1 cellular context compared by ENCODE assay signal in genomic region chr2:171687287-171688128, GRCh38.
TF ChIP-seq lines count a peak whose summit lies in the region.

TSS of gene DYNC1I2 (plus strand) at chr2:171687469. CDS start at chr2:171690156, 2,687 bp downstream.

TF ChIP-seq in K562, 482 proteins besides CTCF, POLR2A, EP300 and RAD21 (continued from another document and continues in another):
- TF ChIP-seq, protein P1, sequence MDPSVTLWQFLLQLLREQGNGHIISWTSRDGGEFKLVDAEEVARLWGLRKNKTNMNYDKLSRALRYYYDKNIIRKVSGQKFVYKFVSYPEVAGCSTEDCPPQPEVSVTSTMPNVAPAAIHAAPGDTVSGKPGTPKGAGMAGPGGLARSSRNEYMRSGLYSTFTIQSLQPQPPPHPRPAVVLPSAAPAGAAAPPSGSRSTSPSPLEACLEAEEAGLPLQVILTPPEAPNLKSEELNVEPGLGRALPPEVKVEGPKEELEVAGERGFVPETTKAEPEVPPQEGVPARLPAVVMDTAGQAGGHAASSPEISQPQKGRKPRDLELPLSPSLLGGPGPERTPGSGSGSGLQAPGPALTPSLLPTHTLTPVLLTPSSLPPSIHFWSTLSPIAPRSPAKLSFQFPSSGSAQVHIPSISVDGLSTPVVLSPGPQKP (CRISPR knock-in tag; IDR thresholded peaks at IDR 0.05): no peak
- TF ChIP-seq ARID3B (CRISPR knock-in tag; IDR thresholded peaks at IDR 0.05; ENCODE audit: borderline replicate concordance): no peak
- peak; percentile 11; the same call in 1 of the 2 replicates for TF ChIP-seq ZNF239 (CRISPR knock-in tag; IDR thresholded peaks at IDR 0.05)
- TF ChIP-seq ZBTB11 (CRISPR knock-in tag; IDR thresholded peaks at IDR 0.05): peak in 1 of 3 experiments; percentile 84; a peak in 2 of 6 replicates
- no peak for TF ChIP-seq SMAD3 (CRISPR knock-in tag; conservative IDR thresholded peaks at IDR 0.05)
- no peak for TF ChIP-seq MEIS2 (IDR thresholded peaks at IDR 0.05; ENCODE audit: partially characterized antibody)
- TF ChIP-seq POLR2G (IDR thresholded peaks at IDR 0.05; ENCODE audit: low read depth, low read length): peak; percentile 90
- TF ChIP-seq NCOA4 (IDR thresholded peaks at IDR 0.05; ENCODE audit: partially characterized antibody): no peak
- no peak for TF ChIP-seq PPARD (CRISPR knock-in tag; IDR thresholded peaks at IDR 0.05)
- no peak for TF ChIP-seq ZKSCAN3 (CRISPR knock-in tag; IDR thresholded peaks at IDR 0.05)
- TF ChIP-seq ZNF79 (CRISPR knock-in tag; IDR thresholded peaks at IDR 0.05; ENCODE audit: low read depth): no peak
- no peak for TF ChIP-seq SMARCB1 (IDR thresholded peaks at IDR 0.05; ENCODE audit: insufficient read length, low read depth)
- TF ChIP-seq MIER1 (IDR thresholded peaks at IDR 0.05; ENCODE audit: low read depth): no peak; the same call in 1 of the 2 replicates
- TF ChIP-seq GTF2E2 (tag; IDR thresholded peaks at IDR 0.05): no peak
- TF ChIP-seq ZSCAN32 (CRISPR knock-in tag; IDR thresholded peaks at IDR 0.05): no peak
- no peak; a peak in 1 of 3 replicates for TF ChIP-seq CBX3 (IDR thresholded peaks at IDR 0.05; ENCODE audit: borderline replicate concordance in 1 of 2, low read length in 2 of 2)
- TF ChIP-seq ZBTB1 (CRISPR knock-in tag; IDR thresholded peaks at IDR 0.05; ENCODE audit: borderline replicate concordance, low read depth): peak; percentile 51; the same call in 1 of the 2 replicates
- TF ChIP-seq ZZZ3 (IDR thresholded peaks at IDR 0.05): no peak
- peak; percentile 98 for TF ChIP-seq ZNF766 (CRISPR knock-in tag; conservative IDR thresholded peaks at IDR 0.05)
- no peak for TF ChIP-seq ZNF121 (CRISPR knock-in tag; conservative IDR thresholded peaks at IDR 0.05)
- no peak for TF ChIP-seq ETS2 (tag; IDR thresholded peaks at IDR 0.05; ENCODE audit: borderline replicate concordance, poor library complexity, severe bottlenecking)
- no peak; the same call in 1 of the 2 replicates for TF ChIP-seq ZBTB9 (CRISPR knock-in tag; IDR thresholded peaks at IDR 0.05)
- TF ChIP-seq ESRRB (CRISPR knock-in tag; IDR thresholded peaks at IDR 0.05; ENCODE audit: borderline replicate concordance): no peak
- TF ChIP-seq BMI1 (IDR thresholded peaks at IDR 0.05; ENCODE audit: low read length): no peak
- no peak for TF ChIP-seq CBX2 (IDR thresholded peaks at IDR 0.05; ENCODE audit: insufficient read depth, low read length, poor library complexity, severe bottlenecking)
- peak; percentile 97 for TF ChIP-seq FOSL1 (tag; conservative IDR thresholded peaks at IDR 0.05)
- TF ChIP-seq HNRNPLL (IDR thresholded peaks at IDR 0.05; ENCODE audit: low read depth, low read length, poor library complexity, severe bottlenecking): peak; percentile 59
- no peak for TF ChIP-seq SMARCA5 (IDR thresholded peaks at IDR 0.05)
- TF ChIP-seq ZBTB33 (CRISPR knock-in tag; IDR thresholded peaks at IDR 0.05): peak; percentile 31; the same call in 1 of the 2 replicates
- no peak for TF ChIP-seq RFX7 (CRISPR knock-in tag; IDR thresholded peaks at IDR 0.05)
- no peak for TF ChIP-seq ZNF699 (CRISPR knock-in tag; IDR thresholded peaks at IDR 0.05; ENCODE audit: insufficient replicate concordance)
- no peak for TF ChIP-seq BRD9 (IDR thresholded peaks at IDR 0.05; ENCODE audit: low read depth, partially characterized antibody)
- TF ChIP-seq MECOM (CRISPR knock-in tag; IDR thresholded peaks at IDR 0.05): no peak
- TF ChIP-seq ZNF668 (CRISPR knock-in tag; IDR thresholded peaks at IDR 0.05): no peak
- peak; percentile 91 for TF ChIP-seq POU5F1 (IDR thresholded peaks at IDR 0.05; ENCODE audit: borderline replicate concordance, low read depth, low read length, partially characterized antibody)
- peak; percentile 21 to 46 for TF ChIP-seq E2F6 (IDR thresholded peaks at IDR 0.05; ENCODE audit: borderline replicate concordance in 1 of 2, extremely low read depth in 1 of 2, insufficient read depth in 1 of 2, insufficient read length in 1 of 2, low read depth in 1 of 2, low read length in 1 of 2, poor library complexity in 1 of 2, severe bottlenecking in 1 of 2)
- TF ChIP-seq ZNF197 (CRISPR knock-in tag; IDR thresholded peaks at IDR 0.05; ENCODE audit: low read depth): peak; percentile 97
- 0 out of 2 replicates have a peak, but pooled peaks have one; percentile 6 for TF ChIP-seq PHF21A (IDR thresholded peaks at IDR 0.05; ENCODE audit: borderline replicate concordance, low read depth)
- no peak for TF ChIP-seq RBM34 (IDR thresholded peaks at IDR 0.05; ENCODE audit: borderline replicate concordance, insufficient read depth, low read length)
- TF ChIP-seq ZNF586 (CRISPR knock-in tag; conservative IDR thresholded peaks at IDR 0.05): no peak
- peak; percentile 93 for TF ChIP-seq SAP30 (IDR thresholded peaks at IDR 0.05; ENCODE audit: borderline replicate concordance, insufficient read depth, low read depth, low read length, poor library complexity, severe bottlenecking)
- no peak for TF ChIP-seq ZBED1 (IDR thresholded peaks at IDR 0.05)
- no peak for TF ChIP-seq SAFB (IDR thresholded peaks at IDR 0.05; ENCODE audit: borderline replicate concordance, low read depth, low read length)
- no peak for TF ChIP-seq FUS (optimal IDR thresholded peaks at IDR 0.05; ENCODE audit: low read depth, low read length)
- TF ChIP-seq KLF13 (tag; IDR thresholded peaks at IDR 0.05; ENCODE audit: borderline replicate concordance, low read depth): peak; percentile 97
- TF ChIP-seq RUNX1 (IDR thresholded peaks at IDR 0.05; ENCODE audit: low read depth): 0 out of 2 replicates have a peak, but pooled peaks have one; percentile 63
- TF ChIP-seq SNIP1 (IDR thresholded peaks at IDR 0.05; ENCODE audit: low read depth): peak; percentile 73; the same call in 1 of the 2 replicates
- 0 out of 2 replicates have a peak, but pooled peaks have one; percentile 12 for TF ChIP-seq ZNF76 (CRISPR knock-in tag; IDR thresholded peaks at IDR 0.05; ENCODE audit: borderline replicate concordance)
- TF ChIP-seq ZFP36 (IDR thresholded peaks at IDR 0.05; ENCODE audit: low read depth, low read length, partially characterized antibody): no peak
- peak; percentile 81 for TF ChIP-seq SMARCE1 (IDR thresholded peaks at IDR 0.05)
- peak; percentile 98 for TF ChIP-seq MBD2 (IDR thresholded peaks at IDR 0.05; ENCODE audit: borderline replicate concordance, low read depth)
- TF ChIP-seq, protein P2, sequence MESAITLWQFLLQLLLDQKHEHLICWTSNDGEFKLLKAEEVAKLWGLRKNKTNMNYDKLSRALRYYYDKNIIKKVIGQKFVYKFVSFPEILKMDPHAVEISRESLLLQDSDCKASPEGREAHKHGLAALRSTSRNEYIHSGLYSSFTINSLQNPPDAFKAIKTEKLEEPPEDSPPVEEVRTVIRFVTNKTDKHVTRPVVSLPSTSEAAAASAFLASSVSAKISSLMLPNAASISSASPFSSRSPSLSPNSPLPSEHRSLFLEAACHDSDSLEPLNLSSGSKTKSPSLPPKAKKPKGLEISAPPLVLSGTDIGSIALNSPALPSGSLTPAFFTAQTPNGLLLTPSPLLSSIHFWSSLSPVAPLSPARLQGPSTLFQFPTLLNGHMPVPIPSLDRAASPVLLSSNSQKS (CRISPR knock-in tag; IDR thresholded peaks at IDR 0.05): no peak; the same call in 1 of the 2 replicates
- TF ChIP-seq GATA2 (CRISPR knock-in tag; IDR thresholded peaks at IDR 0.05): no peak
- peak; percentile 65; the same call in 1 of the 2 replicates for TF ChIP-seq ZNF311 (CRISPR knock-in tag; IDR thresholded peaks at IDR 0.05)
- TF ChIP-seq RBM39 (optimal IDR thresholded peaks at IDR 0.05; ENCODE audit: low read depth, low read length): peak; percentile 80
- TF ChIP-seq MAFF (IDR thresholded peaks at IDR 0.05; ENCODE audit: low read length): no peak
- peak; percentile 54; the same call in 1 of the 2 replicates for TF ChIP-seq NR2C1 (IDR thresholded peaks at IDR 0.05)
- peak; percentile 90 for TF ChIP-seq NR2C1 (tag; IDR thresholded peaks at IDR 0.05)
- TF ChIP-seq ZNF280A (IDR thresholded peaks at IDR 0.05; ENCODE audit: low read depth, partially characterized antibody): no peak
- TF ChIP-seq ZKSCAN1 (IDR thresholded peaks at IDR 0.05; ENCODE audit: low read depth, low read length): peak; percentile 49; the same call in 1 of the 2 replicates
- TF ChIP-seq NFRKB (IDR thresholded peaks at IDR 0.05; ENCODE audit: low read depth): 0 out of 2 replicates have a peak, but pooled peaks have one; percentile 70
- TF ChIP-seq EHMT2 (IDR thresholded peaks at IDR 0.05): 0 out of 2 replicates have a peak, but pooled peaks have one; percentile 17
- peak; percentile 62; the same call in 1 of the 2 replicates for TF ChIP-seq GTF2F1 (IDR thresholded peaks at IDR 0.05; ENCODE audit: low read depth, low read length)
- no peak for TF ChIP-seq PURB (CRISPR knock-in tag; IDR thresholded peaks at IDR 0.05; ENCODE audit: low read depth)
- no peak for TF ChIP-seq PHB2 (IDR thresholded peaks at IDR 0.05; ENCODE audit: low read depth)
- TF ChIP-seq NCOA1 (IDR thresholded peaks at IDR 0.05; ENCODE audit: low read depth): no peak; the same call in 1 of the 2 replicates
